ENCODE assay signal across 18 cellular contexts in the genomic region with DNA sequence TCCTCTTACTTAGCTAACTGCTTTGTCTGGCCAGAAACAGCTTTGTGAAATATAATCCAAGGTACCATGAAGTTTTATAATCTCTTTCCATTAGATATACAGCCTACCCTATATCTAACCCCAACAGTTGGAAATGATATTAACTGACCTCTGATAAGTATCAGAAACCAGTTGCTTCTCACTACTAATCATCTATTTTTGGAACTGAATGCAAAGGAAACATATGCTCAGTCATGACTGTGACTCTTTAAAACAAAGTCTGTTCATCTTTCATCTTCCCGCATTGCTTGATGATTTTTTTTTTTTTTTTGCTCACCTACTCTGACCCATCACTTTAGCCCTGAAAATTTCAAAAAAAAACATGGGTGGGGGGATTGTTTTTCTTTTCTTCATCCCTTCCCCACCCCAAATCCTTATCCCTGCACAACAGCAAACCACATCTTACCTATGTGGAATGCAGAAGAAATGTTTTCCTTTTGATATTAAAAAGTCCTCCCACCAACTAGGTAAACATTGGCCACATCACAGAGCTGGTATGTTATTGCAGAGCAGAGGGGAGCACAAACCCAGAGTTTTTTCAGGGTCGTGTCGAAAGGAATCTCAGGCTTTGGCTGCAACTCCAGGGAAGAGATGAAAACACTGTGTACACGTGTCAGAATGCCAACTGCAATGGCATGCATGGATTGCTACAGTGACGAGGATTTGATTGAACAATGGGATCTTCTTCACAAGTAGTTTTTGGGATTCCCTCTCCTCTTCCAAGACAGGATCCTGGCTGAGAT.
DNase-seq lines count a peak whose midpoint lies in the region; ATAC-seq and TF ChIP-seq lines count a peak whose summit lies in the region.
"Had no signal": no experiment of that assay in that cellular context is flagged by ENCODE, and none has a peak within 500 bp of the region (broad histone marks: within the 10 kb centered on the region; RNA-seq: fewer than 3 reads in every experiment).

No MANE protein-coding gene starts in this region.

- in situ Hi-C loops in astrocyte of the cerebellum (cut with HindIII; ENCODE audit: low sequenced_read_pairs): no loop called here

- DNase-seq in AG04450 (ENCODE audit: low read depth, low spot score) (peak; percentile 50), HT1080 (ENCODE audit: low read depth) (peak; percentile 56), astrocyte of the cerebellum (ENCODE audit: low read depth) (peak; percentile 55), kidney epithelial cell (ENCODE audit: low read depth) (peak; percentile 23), RKO (ENCODE audit: low spot score) (no peak), WERI-Rb-1 (no peak), amygdala (lab: John Stamatoyannopoulos, UW) (no peak)
- DNase-seq in activated naive CD4-positive, alpha-beta T cell treated with anti-CD3 and anti-CD28 coated beads, Interleukin-2, amount 50 U/mL, for 72 hours (ENCODE audit: low spot score in 2 of 2): no peak
- DNase-seq: activated CD4-positive, alpha-beta T cell treated with anti-CD3 and anti-CD28 coated beads, Interleukin-2, amount 10 ng/mL, durations not matched to agents 24 days and 14 days; activated naive CD8-positive, alpha-beta T cell treated with anti-CD3 and anti-CD28 coated beads for 36 hours; activated T-cell treated with anti-CD3 and anti-CD28 coated beads, Interleukin-2, amount 50 U/mL, for 1 hour; cerebellar nuclear complex; GOT3; mesendoderm; NCI-H1436; NCI-H2227 treated with DMSO at 0.1 percent for 48 hours; stimulated activated CD4-positive, alpha-beta T cell treated with anti-CD3 and anti-CD28 coated beads, Interleukin-15, amount 100 ng/mL, for 24 hours had no signal

- H3K27me3 ChIP-seq in AG04450 (ENCODE audit: control insufficient read depth, insufficient read depth, low read length): no peaks in the 10 kb centered on the region
- no peaks in the 10 kb centered on the region for H3K27me3 ChIP-seq in kidney epithelial cell (ENCODE audit: control insufficient read depth, insufficient read depth, low read length)
- no peaks in the 10 kb centered on the region for H3K27me3 ChIP-seq in WERI-Rb-1 (ENCODE audit: insufficient read depth, low read depth, severe bottlenecking)

- no peak for ATAC-seq in activated naive CD4-positive, alpha-beta T cell treated with anti-CD3 and anti-CD28 coated beads, Interleukin-2, amount 50 U/mL, for 72 hours

- peaks cover 0 to 7% of the 10 kb centered on the region in 2 donors for H3K9me3 Mint-ChIP-seq in activated naive CD4-positive, alpha-beta T cell treated with anti-CD3 and anti-CD28 coated beads, Interleukin-2, amount 50 U/mL, for 72 hours
- H3K9me3 Mint-ChIP-seq: activated CD4-positive, alpha-beta T cell treated with anti-CD3 and anti-CD28 coated beads, Interleukin-2, amount 10 ng/mL, durations not matched to agents 24 days and 14 days; activated naive CD8-positive, alpha-beta T cell treated with anti-CD3 and anti-CD28 coated beads for 36 hours had no signal

- no peak overlapping the region for H3K4me3 ChIP-seq in AG04450 (ENCODE audit: low read depth, low read length)
- no peak overlapping the region for H3K4me3 ChIP-seq in astrocyte of the cerebellum (ENCODE audit: low read depth, low read length)
- no peak overlapping the region for H3K4me3 ChIP-seq in kidney epithelial cell (ENCODE audit: low read depth, low read length)
- no peak overlapping the region for H3K4me3 ChIP-seq in WERI-Rb-1 (ENCODE audit: low read depth, low read length)

- H3K36me3 ChIP-seq in kidney epithelial cell (ENCODE audit: control insufficient read depth, insufficient read depth, low read length) (no peaks in the 10 kb centered on the region), WERI-Rb-1 (no peaks in the 10 kb centered on the region)

- H3K36me3 Mint-ChIP-seq in activated naive CD4-positive, alpha-beta T cell treated with anti-CD3 and anti-CD28 coated beads, Interleukin-2, amount 50 U/mL, for 72 hours: no peaks in the 10 kb centered on the region
- H3K36me3 Mint-ChIP-seq: activated naive CD8-positive, alpha-beta T cell treated with anti-CD3 and anti-CD28 coated beads for 36 hours had no signal

- CTCF ChIA-PET in AG04450 (lab: Charles Lee): no interaction called here

- POLR2A ChIA-PET in AG04450 (lab: Yijun Ruan, JAX): interaction anchor here (1.2 kb wide), 1 partner anchor 20 kb away, joined by 4 read pairs; no protein-coding TSS in a partner anchor

- no peak overlapping the region for H3K27ac Mint-ChIP-seq in activated naive CD4-positive, alpha-beta T cell treated with anti-CD3 and anti-CD28 coated beads, Interleukin-2, amount 50 U/mL, for 72 hours
- H3K27ac Mint-ChIP-seq: activated CD4-positive, alpha-beta T cell treated with anti-CD3 and anti-CD28 coated beads, Interleukin-2, amount 10 ng/mL, durations not matched to agents 24 days and 14 days; activated naive CD8-positive, alpha-beta T cell treated with anti-CD3 and anti-CD28 coated beads for 36 hours; stimulated activated naive CD8-positive, alpha-beta T cell treated with anti-CD3 and anti-CD28 coated beads, Interleukin-15, Interleukin-2, amounts not matched to agents 100 ng/mL and 50 ng/mL, for 24 hours had no signal

- TF ChIP-seq CTCF in AG04450 (IDR thresholded peaks at IDR 0.05; ENCODE audit: low read depth, low read length) (no peak), astrocyte of the cerebellum (IDR thresholded peaks at IDR 0.05; ENCODE audit: low read depth, low read length, missing control alignments) (no peak), kidney epithelial cell (IDR thresholded peaks at IDR 0.05; ENCODE audit: insufficient read depth, low read length, poor library complexity, severe bottlenecking) (no peak), WERI-Rb-1 (IDR thresholded peaks at IDR 0.05; ENCODE audit: low read depth, low read length) (no peak)

- no peaks in the 10 kb centered on the region; the same call in 1 of the 2 replicates for H3K9me3 ChIP-seq in AG04450 (ENCODE audit: control insufficient read depth, insufficient read depth, low read length)
- no peaks in the 10 kb centered on the region for H3K9me3 ChIP-seq in WERI-Rb-1 (ENCODE audit: severe bottlenecking)

- H3K27ac ChIP-seq in AG04450 (ENCODE audit: low read depth, low read length) (peak overlapping the region; percentile 48), WERI-Rb-1 (no peak overlapping the region)

Comparison
In these comparisons a context has a peak if more than half of its experiments do, and no peak if none do; other contexts are left out.
1. DNase-seq: peak in AG04450 (single experiment), HT1080 (single experiment), astrocyte of the cerebellum (single experiment) and kidney epithelial cell (single experiment); none in RKO (single experiment), WERI-Rb-1 (single experiment), amygdala (0 of 56) and activated naive CD4-positive, alpha-beta T cell treated with anti-CD3 and anti-CD28 coated beads, Interleukin-2, amount 50 U/mL, for 72 hours (0 of 2).